In genomic region chr2:239857591-239857990, GRCh38 we compare ENCODE assay signal across 15 cellular contexts.
DNase-seq lines count a peak whose midpoint lies in the region; ATAC-seq and TF ChIP-seq lines count a peak whose summit lies in the region.
"Had no signal": no experiment of that assay in that cellular context is flagged by ENCODE, and none has a peak within 500 bp of the region (broad histone marks: within the 10 kb centered on the region; RNA-seq: fewer than 3 reads in every experiment).

No MANE protein-coding gene starts in this region.

- H3K79me1 ChIP-seq in trophoblast cell (ENCODE audit: low read length): no peaks in the 10 kb centered on the region

- no peak for TF ChIP-seq CTCF in right atrium auricular region (IDR thresholded peaks at IDR 0.05)
- no peak for TF ChIP-seq CTCF in esophagus muscularis mucosa (IDR thresholded peaks at IDR 0.05)
- TF ChIP-seq CTCF in GM10248 (IDR thresholded peaks at IDR 0.05; ENCODE audit: control extremely low read depth, extremely low read depth, low read depth, missing control alignments): no peak

- H2BK120ac ChIP-seq in trophoblast cell (ENCODE audit: insufficient read depth, low read length, poor library complexity): no peak overlapping the region

- no peaks in the 10 kb centered on the region for H3K4me1 ChIP-seq in right atrium auricular region
- no peaks in the 10 kb centered on the region for H3K4me1 ChIP-seq in esophagus muscularis mucosa
- H3K4me1 ChIP-seq in trophoblast cell (ENCODE audit: control insufficient read depth in 1 of 2, insufficient read depth in 2 of 2, low read length in 2 of 2): no peaks in the 10 kb centered on the region
- no peaks in the 10 kb centered on the region for H3K4me1 ChIP-seq in GM23248 (ENCODE audit: insufficient read depth)

- H3K36me3 ChIP-seq in right atrium auricular region (no peaks in the 10 kb centered on the region), esophagus muscularis mucosa (no peaks in the 10 kb centered on the region), trophoblast cell (ENCODE audit: control insufficient read depth in 1 of 2, insufficient read depth in 2 of 2, low read length in 2 of 2) (no peaks in the 10 kb centered on the region), GM23248 (ENCODE audit: low read depth) (no peaks in the 10 kb centered on the region)
- H3K36me3 ChIP-seq: BLaER1 treated with 17β-estradiol and CSF1 and Interleukin-3, amounts not matched to agents 10 nM and 100 nM had no signal

- H3K79me2 ChIP-seq in trophoblast cell (ENCODE audit: control insufficient read depth, insufficient read depth, low read length, poor library complexity) (no peaks in the 10 kb centered on the region), GM23248 (ENCODE audit: insufficient read depth) (no peaks in the 10 kb centered on the region)

- H3K9me3 ChIP-seq in right atrium auricular region (no peaks in the 10 kb centered on the region), esophagus muscularis mucosa (no peaks in the 10 kb centered on the region), trophoblast cell (ENCODE audit: insufficient read depth, low read depth, low read length) (peaks cover 14% of the 10 kb centered on the region), GM23248 (ENCODE audit: low read depth) (no peaks in the 10 kb centered on the region)

- no peaks in the 10 kb centered on the region for H3F3A ChIP-seq in GM23248 (ENCODE audit: insufficient read depth)

- CTCF ChIA-PET in GM10248 (lab: Yijun Ruan, JAX): no interaction called here

- H2BK5ac ChIP-seq in trophoblast cell (ENCODE audit: low read depth, low read length, poor library complexity): no peak overlapping the region

- TF ChIP-seq EP300 in esophagus muscularis mucosa (IDR thresholded peaks at IDR 0.05): no peak

- H3K14ac ChIP-seq in trophoblast cell (ENCODE audit: low read length): no peak overlapping the region

- POLR2A ChIA-PET in GM10248 (lab: Yijun Ruan, JAX): no interaction called here

- no peaks in the 10 kb centered on the region for H3K27me3 ChIP-seq in right atrium auricular region
- no peaks in the 10 kb centered on the region for H3K27me3 ChIP-seq in esophagus muscularis mucosa
- no peaks in the 10 kb centered on the region for H3K27me3 ChIP-seq in trophoblast cell (ENCODE audit: insufficient read depth, low read length)
- H3K27me3 ChIP-seq in GM23248 (replicated peaks; ENCODE audit: insufficient read depth): no peaks in the 10 kb centered on the region; the same call in none of the 2 replicates
- H3K27me3 ChIP-seq: BLaER1 treated with 17β-estradiol and CSF1 and Interleukin-3, amounts not matched to agents 10 nM and 100 nM had no signal

- H2AFZ ChIP-seq in trophoblast cell (ENCODE audit: insufficient read depth, low read length, poor library complexity) (no peak overlapping the region), GM23248 (no peak overlapping the region)

- no peak overlapping the region for H3K23ac ChIP-seq in trophoblast cell (ENCODE audit: low read length)

- intact Hi-C loops in Right ventricle myocardium inferior (cut with DNase I) (no loop called here), esophagus muscularis mucosa (cut with DNase I) (no loop called here)

- DNase-seq in right atrium auricular region (ENCODE audit: low spot score) (peak; percentile 32), Right ventricle myocardium inferior (ENCODE audit: missing footprints) (no peak), esophagus muscularis mucosa (ENCODE audit: extremely low spot score) (peak; percentile 62), trophoblast cell (no peak), GM23248 (no peak), GM10248 (ENCODE audit: extremely low spot score) (no peak), iPS-NIHi11 (ENCODE audit: low spot score) (no peak)
- DNase-seq: ACHN; CD4-positive, CD25-positive, alpha-beta regulatory T cell; DMS79; HCEC 1CT; HFFc6 had no signal

- H3K18ac ChIP-seq in trophoblast cell (ENCODE audit: low read length): no peak overlapping the region

- ATAC-seq in Right ventricle myocardium inferior (no peak), SK-N-SH treated with all-trans-retinoic acid at 6 μM for 48 hours (no peak)

- H3K4me2 ChIP-seq in trophoblast cell (ENCODE audit: low read length) (no peak overlapping the region), GM23248 (ENCODE audit: unreplicated experiment) (no peak overlapping the region)

- in situ Hi-C loops in GM23248 (cut with MboI): no loop called here

- H3K4me3 ChIP-seq in right atrium auricular region (no peak overlapping the region), esophagus muscularis mucosa (no peak overlapping the region), trophoblast cell (ENCODE audit: low read depth, low read length) (peak overlapping the region; percentile 27), GM23248 (no peak overlapping the region)
- H3K4me3 ChIP-seq: BLaER1 treated with 17β-estradiol and CSF1 and Interleukin-3, amounts not matched to agents 10 nM and 100 nM had no signal

- no peak overlapping the region for H3K9ac ChIP-seq in trophoblast cell (ENCODE audit: low read length)
- H3K9ac ChIP-seq in GM23248: no peak overlapping the region
- H3K9ac ChIP-seq: BLaER1 treated with 17β-estradiol and CSF1 and Interleukin-3, amounts not matched to agents 10 nM and 100 nM had no signal

- WGBS in esophagus muscularis mucosa: 88% methylated on average over 1 of the region's 1 CpG
- WGBS in trophoblast cell (ENCODE audit: extremely low coverage, insufficient coverage, insufficient read length): no CpG with 5 or more reads among the region's 1 CpG
- 50 to 57% methylated on average over 1 of the region's 1 CpG for WGBS in GM23248 (ENCODE audit: low coverage in 1 of 2, low lambda C conversion rate in 2 of 2, missing lambda C conversion rate in 2 of 2), 2 experiments

- H4K20me1 ChIP-seq in GM23248 (ENCODE audit: insufficient read depth): no peaks in the 10 kb centered on the region
- H4K20me1 ChIP-seq: BLaER1 treated with 17β-estradiol and CSF1 and Interleukin-3, amounts not matched to agents 10 nM and 100 nM had no signal

- no peak overlapping the region for H2BK12ac ChIP-seq in trophoblast cell (ENCODE audit: low read length)

- TF ChIP-seq POLR2A in esophagus muscularis mucosa (IDR thresholded peaks at IDR 0.05; ENCODE audit: low read depth): no peak

- no peak overlapping the region for H4K8ac ChIP-seq in trophoblast cell (ENCODE audit: low read depth, low read length)

- H3K27ac ChIP-seq in right atrium auricular region (no peak overlapping the region), esophagus muscularis mucosa (replicated peaks in 1 of 4) (no peak overlapping the region), trophoblast cell (ENCODE audit: low read depth, low read length) (no peak overlapping the region), GM23248 (no peak overlapping the region)
- H3K27ac ChIP-seq: BLaER1 treated with 17β-estradiol and CSF1 and Interleukin-3, amounts not matched to agents 10 nM and 100 nM; HL-60 had no signal

- no peaks in the 10 kb centered on the region for H3K9me2 ChIP-seq in GM23248 (ENCODE audit: insufficient read depth)

- no peak overlapping the region for H3K4ac ChIP-seq in trophoblast cell (ENCODE audit: low read depth, low read length)

- no peak overlapping the region for H4K12ac ChIP-seq in trophoblast cell (ENCODE audit: low read depth, low read length)

- H2AK5ac ChIP-seq in trophoblast cell (ENCODE audit: low read length): no peak overlapping the region

- no peak overlapping the region for H4K91ac ChIP-seq in trophoblast cell (ENCODE audit: low read depth, low read length)

TF ChIP-seq in SK-N-SH treated with all-trans-retinoic acid at 6 μM for 48 hours, 23 proteins besides CTCF, POLR2A, EP300 and RAD21:
- TF ChIP-seq ZFP30 (CRISPR knock-in tag; IDR thresholded peaks at IDR 0.05) (no peak), ISL1 (CRISPR knock-in tag; IDR thresholded peaks at IDR 0.05) (no peak), ESRRG (CRISPR knock-in tag; IDR thresholded peaks at IDR 0.05) (no peak), OSR1 (CRISPR knock-in tag; IDR thresholded peaks at IDR 0.05) (no peak), ZFP3 (CRISPR knock-in tag; IDR thresholded peaks at IDR 0.05) (no peak), BACH2 (CRISPR knock-in tag; IDR thresholded peaks at IDR 0.05; ENCODE audit: borderline replicate concordance) (no peak), GLIS3 (CRISPR knock-in tag; IDR thresholded peaks at IDR 0.05) (no peak), ZC3H10 (CRISPR knock-in tag; IDR thresholded peaks at IDR 0.05) (no peak), PPARA (CRISPR knock-in tag; IDR thresholded peaks at IDR 0.05; ENCODE audit: borderline replicate concordance) (no peak), ARNTL (CRISPR knock-in tag; IDR thresholded peaks at IDR 0.05; ENCODE audit: borderline replicate concordance, low read depth) (no peak), TSHZ2 (CRISPR knock-in tag; IDR thresholded peaks at IDR 0.05) (no peak), CSDC2 (CRISPR knock-in tag; IDR thresholded peaks at IDR 0.05) (no peak), ZNF70 (CRISPR knock-in tag; IDR thresholded peaks at IDR 0.05) (no peak)

Comparison
In these comparisons a context has a peak if more than half of its experiments do, and no peak if none do; other contexts are left out.
1. DNase-seq: peak in right atrium auricular region (single experiment) and esophagus muscularis mucosa (single experiment); none in Right ventricle myocardium inferior (single experiment), trophoblast cell (0 of 2), GM23248 (single experiment), GM10248 (single experiment) and iPS-NIHi11 (single experiment).